In the genomic region with DNA sequence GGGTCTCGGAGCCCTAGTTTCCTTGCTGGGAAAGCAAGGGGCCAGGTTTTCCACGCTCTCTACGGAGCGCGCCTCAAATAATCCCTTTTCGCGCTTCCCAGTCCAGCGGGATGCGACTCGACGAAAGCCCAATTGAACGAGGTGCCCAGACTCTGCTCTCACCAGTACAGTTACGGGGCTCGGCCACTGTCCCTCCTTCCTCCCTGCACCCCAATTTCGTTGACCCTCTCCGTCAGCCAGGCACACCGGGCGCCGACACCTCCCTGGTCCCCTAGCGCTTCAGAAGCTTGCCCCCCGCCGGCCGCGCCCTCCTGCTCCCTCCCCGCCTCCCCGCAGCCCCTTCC, we compare ENCODE assay signal across 8 cellular contexts. TPM values are rescaled to one million over a fixed set of nuclear protein-coding genes. Genes with fewer than 3 reads are reported as not detected.
A peak's percentile ranks its signal among the peaks of the same experiment; 100 is the strongest.
DNase-seq lines count a peak whose midpoint lies in the region; ATAC-seq, FAIRE-seq and TF ChIP-seq lines count a peak whose summit lies in the region.

No MANE protein-coding gene starts in this region.

- FAIRE-seq in HepG2 (lab: Jason Lieb, UNC), result no peak

- POLR2A ChIA-PET in BJ (lab: Charles Lee) (no interaction called here), HepG2 (lab: Yijun Ruan, JAX) (no interaction called here)

- TF ChIP-seq POLR2A in HepG2 (IDR thresholded peaks at IDR 0.05; ENCODE audit: insufficient read depth in 1 of 2, low read depth in 2 of 2, low read length in 2 of 2), result no peak

- H3K79me2 ChIP-seq in HepG2 (ENCODE audit: insufficient read depth, low read length), result no peaks in the 10 kb centered on the region

- H3K9me3 ChIP-seq in HepG2 (ENCODE audit: low read length) (no peaks in the 10 kb centered on the region), tibial artery (no peaks in the 10 kb centered on the region)

- H3K9ac ChIP-seq in HepG2 (ENCODE audit: insufficient read depth, low read depth, low read length), result peak overlapping the region; percentile 63; the same call in 1 of the 2 replicates

- no peaks in the 10 kb centered on the region for H3K36me3 ChIP-seq in BJ (ENCODE audit: control insufficient read depth, insufficient read depth, low read length)
- H3K36me3 ChIP-seq in HepG2 (replicated peaks in 1 of 2; ENCODE audit: control insufficient read depth in 1 of 2, insufficient read depth in 2 of 2, low read length in 2 of 2), result no peaks in the 10 kb centered on the region
- peaks cover 0 to 9% (median 0%) of the 10 kb centered on the region in 3 donors for H3K36me3 ChIP-seq in tibial artery

- ATAC-seq in HG02642 (IDR thresholded peaks at IDR 0.05; ENCODE audit: poor library complexity, unreplicated experiment) (peak; percentile 4), HepG2 (peak; percentile 3), HG03139 (IDR thresholded peaks at IDR 0.05; ENCODE audit: unreplicated experiment) (no peak)

- no peak for DNase-seq in BJ (ENCODE audit: low read depth)
- DNase-seq in astrocyte of the spinal cord (ENCODE audit: low read depth, low spot score), result no peak
- DNase-seq in HepG2 (ENCODE audit: low spot score), result no peak
- DNase-seq in tibial artery, result no peak
- DNase-seq in mesenteric fat pad (ENCODE audit: low spot score), result no peak
- DNase-seq in SKM-1 (lab: John Stamatoyannopoulos, UW; ENCODE audit: unreplicated experiment), result no peak

- H3K27ac ChIP-seq in HepG2 (ENCODE audit: extremely low read length, insufficient read depth, low read length) (no peak overlapping the region), tibial artery (peak overlapping the region; percentile 80 to 81)

- intact Hi-C loops in HepG2 (cut with micrococcal nuclease; ENCODE audit: unreplicated experiment), result loop anchor here (1.0 to 5.0 kb wide), 2 partner anchors 122 to 134 kb away; no protein-coding TSS in a partner anchor
- intact Hi-C loops in tibial artery (cut with DNase I; ENCODE audit: low total_unique reads), result no loop called here

- H3K27me3 ChIP-seq in BJ (ENCODE audit: control insufficient read depth, insufficient read depth, low read length), result no peaks in the 10 kb centered on the region
- H3K27me3 ChIP-seq in HepG2 (ENCODE audit: control insufficient read depth in 1 of 2, insufficient read depth in 2 of 2, low read length in 2 of 2), result no peaks in the 10 kb centered on the region
- no peaks in the 10 kb centered on the region for H3K27me3 ChIP-seq in tibial artery

- TF ChIP-seq CTCF in BJ (IDR thresholded peaks at IDR 0.05; ENCODE audit: insufficient read depth, low read depth, low read length), result no peak
- TF ChIP-seq CTCF in astrocyte of the spinal cord (IDR thresholded peaks at IDR 0.05; ENCODE audit: low read depth, low read length), result no peak
- TF ChIP-seq CTCF in HepG2 (CRISPR knock-in tag; IDR thresholded peaks at IDR 0.05), result no peak
- TF ChIP-seq CTCF in tibial artery (IDR thresholded peaks at IDR 0.05), result no peak

- no peak overlapping the region for H2AFZ ChIP-seq in HepG2 (ENCODE audit: low read length)

- no peak for TF ChIP-seq RAD21 in HepG2 (CRISPR knock-in tag; IDR thresholded peaks at IDR 0.05)

- 29% methylated on average over 24 of the region's 26 CpGs for WGBS in HepG2 (ENCODE audit: low lambda C conversion rate)

- TF ChIP-seq EP300 in HepG2 (IDR thresholded peaks at IDR 0.05; ENCODE audit: low read depth in 2 of 2, low read length in 2 of 2) (no peak), HepG2 (CRISPR knock-in tag; IDR thresholded peaks at IDR 0.05; ENCODE audit: borderline replicate concordance) (no peak)

- in situ Hi-C loops in astrocyte of the spinal cord (cut with HindIII; ENCODE audit: low sequenced_read_pairs) (no loop called here), HepG2 (cut with HindIII; ENCODE audit: extremely low pct_ligation_motif_present, low pct_unique_long_range_greater_than_20kb) (no loop called here)

- BruUV-seq in HepG2 (replicated peaks; lab: Mats Ljungman, UMichigan), result no TSS peak

- CTCF ChIA-PET in BJ (lab: Yijun Ruan, JAX) (interaction anchor here (0.9 to 1.7 kb wide), 3 partner anchors 9 to 107 kb away, joined by 4 to 5 read pairs (median 4); a partner anchor contains a TSS), HepG2 (lab: Yijun Ruan, JAX; ENCODE audit: low intra/inter-chr PET ratio, low total read pairs) (no interaction called here)

- H3K4me1 ChIP-seq in HepG2 (ENCODE audit: insufficient read depth, low read length), result peaks cover 33% of the 10 kb centered on the region
- peaks cover 0 to 40% (median 25%) of the 10 kb centered on the region in 4 donors for H3K4me1 ChIP-seq in tibial artery

- H4K20me1 ChIP-seq in HepG2 (ENCODE audit: insufficient read depth, low read length), result no peaks in the 10 kb centered on the region

- peak overlapping the region; percentile 82 for H3K4me3 ChIP-seq in BJ (ENCODE audit: low read depth, low read length)
- H3K4me3 ChIP-seq in astrocyte of the spinal cord (ENCODE audit: low read depth, low read length), result peak overlapping the region; percentile 61
- H3K4me3 ChIP-seq in HepG2 (replicated peaks in 1 of 3; ENCODE audit: insufficient read depth in 1 of 3, low read depth in 2 of 3, low read length in 3 of 3), result peak overlapping the region; percentile 73 to 77 (median 77); a peak in 5 of 6 replicates
- peak overlapping the region; percentile 82 to 96 for H3K4me3 ChIP-seq in tibial artery

- peak overlapping the region; percentile 81 for H3K4me2 ChIP-seq in HepG2 (ENCODE audit: low read depth, low read length)

RNA-seq across cellular contexts. Expression of a gene that starts 0.4 kb away (rescaled TPM):
- polyA plus RNA-seq in BJ (2011; rRNA removed) (1.5 and 1.8 TPM in 2 replicates), HepG2 (2011; rRNA removed) (2.9 and 4.2 TPM in 2 replicates)
- 1.2 and 2.7 TPM in 2 replicates for polyA minus RNA-seq in BJ (2011; rRNA and poly(A)+ RNA removed)
- total RNA-seq in HepG2 (2016; rRNA removed; fragmentation: Illumina TruSeq; extraction: Trizol) (0.80 and 1.4 TPM in 2 replicates), mesenteric fat pad (4.8 TPM)
- 0.18 and 0.91 TPM in 2 replicates for total RNA-seq in HepG2 (2016; cell fraction: cytosol; rRNA removed; fragmentation: Illumina TruSeq; extraction: Trizol; ENCODE audit: low read depth)
- 0.36 and 1.7 TPM in 2 replicates for total RNA-seq in HepG2 (2016; cell fraction: insoluble cytoplasmic fraction; rRNA removed; fragmentation: Illumina TruSeq; extraction: Trizol)
- 0.90 and 1.2 TPM in 2 replicates for total RNA-seq in HepG2 (2016; cell fraction: membrane; rRNA removed; fragmentation: Illumina TruSeq; extraction: Trizol)
- 1.4 and 2.4 TPM in 2 replicates for total RNA-seq in HepG2 (2016; cell fraction: nucleus; rRNA removed; fragmentation: Illumina TruSeq; extraction: Trizol)
- 2.1 and 2.4 TPM in 2 replicates for polyA plus RNA-seq in HepG2 (2011; cell fraction: cytosol; rRNA removed)
- polyA plus RNA-seq in HepG2 (2011; cell fraction: nucleus; rRNA removed), result 26.7 and 30.1 TPM in 2 replicates
- 3.9 and 7.8 TPM in 2 replicates for polyA plus RNA-seq in HepG2 (2012)
- 0.38 and 0.52 TPM in 2 replicates for polyA plus RNA-seq in HepG2 (2016; cell fraction: cytosol; fragmentation: Illumina TruSeq; extraction: Trizol; ENCODE audit: low read depth)
- polyA plus RNA-seq in HepG2 (2016; cell fraction: insoluble cytoplasmic fraction; fragmentation: Illumina TruSeq; extraction: Trizol; ENCODE audit: low read depth), result 0.48 and 0.49 TPM in 2 replicates
- 0.21 and 0.29 TPM in 2 replicates for polyA plus RNA-seq in HepG2 (2016; cell fraction: membrane; fragmentation: Illumina TruSeq; extraction: Trizol; ENCODE audit: low read depth)
- polyA plus RNA-seq in HepG2 (2016; cell fraction: nucleus; fragmentation: Illumina TruSeq; extraction: Trizol; ENCODE audit: insufficient read depth, low read depth), result 9.7 and 11.7 TPM in 2 replicates
- 5.1 and 8.8 TPM in 2 replicates for polyA minus RNA-seq in HepG2 (2011; rRNA and poly(A)+ RNA removed; ENCODE audit: low replicate concordance)
- 2.0 and 2.4 TPM in 2 replicates for polyA minus RNA-seq in HepG2 (2011; cell fraction: cytosol; rRNA and poly(A)+ RNA removed)
- 6.8 and 8.5 TPM in 2 replicates for polyA minus RNA-seq in HepG2 (2011; cell fraction: nucleus; rRNA and poly(A)+ RNA removed)

RNA-seq across cellular contexts. Expression of a gene that starts 10.4 kb away (rescaled TPM):
- polyA plus RNA-seq in BJ (2011; rRNA removed), result not detected in 2 replicates
- polyA minus RNA-seq in BJ (2011; rRNA and poly(A)+ RNA removed), result not detected in 2 replicates
- not detected in 2 replicates for total RNA-seq in HepG2 (2016; rRNA removed; fragmentation: Illumina TruSeq; extraction: Trizol)
- total RNA-seq in HepG2 (2016; cell fraction: cytosol; rRNA removed; fragmentation: Illumina TruSeq; extraction: Trizol; ENCODE audit: low read depth), result not detected in 2 replicates
- total RNA-seq in HepG2 (2016; cell fraction: insoluble cytoplasmic fraction; rRNA removed; fragmentation: Illumina TruSeq; extraction: Trizol), result not detected in 2 replicates
- total RNA-seq in HepG2 (2016; cell fraction: membrane; rRNA removed; fragmentation: Illumina TruSeq; extraction: Trizol), result not detected in 2 replicates
- total RNA-seq in HepG2 (2016; cell fraction: nucleus; rRNA removed; fragmentation: Illumina TruSeq; extraction: Trizol), result not detected in 2 replicates
- not detected in 2 replicates for polyA plus RNA-seq in HepG2 (2011; rRNA removed)
- not detected in 2 replicates for polyA plus RNA-seq in HepG2 (2011; cell fraction: cytosol; rRNA removed)
- not detected in 2 replicates for polyA plus RNA-seq in HepG2 (2011; cell fraction: nucleus; rRNA removed)
- polyA plus RNA-seq in HepG2 (2012), result 0.12 and 0.27 TPM in 2 replicates
- polyA plus RNA-seq in HepG2 (2016; cell fraction: cytosol; fragmentation: Illumina TruSeq; extraction: Trizol; ENCODE audit: low read depth), result not detected in 2 replicates
- not detected in 2 replicates for polyA plus RNA-seq in HepG2 (2016; cell fraction: insoluble cytoplasmic fraction; fragmentation: Illumina TruSeq; extraction: Trizol; ENCODE audit: low read depth)
- not detected in 2 replicates for polyA plus RNA-seq in HepG2 (2016; cell fraction: membrane; fragmentation: Illumina TruSeq; extraction: Trizol; ENCODE audit: low read depth)
- polyA plus RNA-seq in HepG2 (2016; cell fraction: nucleus; fragmentation: Illumina TruSeq; extraction: Trizol; ENCODE audit: insufficient read depth, low read depth), result not detected in 2 replicates
- polyA minus RNA-seq in HepG2 (2011; rRNA and poly(A)+ RNA removed; ENCODE audit: low replicate concordance), result not detected in 2 replicates
- not detected in 2 replicates for polyA minus RNA-seq in HepG2 (2011; cell fraction: cytosol; rRNA and poly(A)+ RNA removed)
- polyA minus RNA-seq in HepG2 (2011; cell fraction: nucleus; rRNA and poly(A)+ RNA removed), result not detected in 2 replicates
- total RNA-seq in mesenteric fat pad, result 8.0 TPM

RNA-seq across cellular contexts. Expression of a gene that starts 19.7 kb away (rescaled TPM):
- polyA plus RNA-seq in BJ (2011; rRNA removed) (8.5 and 10.2 TPM in 2 replicates), HepG2 (2011; rRNA removed) (4.6 and 4.8 TPM in 2 replicates)
- polyA minus RNA-seq in BJ (2011; rRNA and poly(A)+ RNA removed), result 5.4 and 8.4 TPM in 2 replicates
- total RNA-seq in HepG2 (2016; rRNA removed; fragmentation: Illumina TruSeq; extraction: Trizol) (3.8 TPM in 2 replicates), mesenteric fat pad (5.3 TPM)
- 0.97 and 1.5 TPM in 2 replicates for total RNA-seq in HepG2 (2016; cell fraction: cytosol; rRNA removed; fragmentation: Illumina TruSeq; extraction: Trizol; ENCODE audit: low read depth)
- 4.2 and 4.6 TPM in 2 replicates for total RNA-seq in HepG2 (2016; cell fraction: insoluble cytoplasmic fraction; rRNA removed; fragmentation: Illumina TruSeq; extraction: Trizol)
- total RNA-seq in HepG2 (2016; cell fraction: membrane; rRNA removed; fragmentation: Illumina TruSeq; extraction: Trizol), result 2.6 and 2.8 TPM in 2 replicates
- 1.9 and 3.5 TPM in 2 replicates for total RNA-seq in HepG2 (2016; cell fraction: nucleus; rRNA removed; fragmentation: Illumina TruSeq; extraction: Trizol)
- 4.2 and 4.4 TPM in 2 replicates for polyA plus RNA-seq in HepG2 (2011; cell fraction: cytosol; rRNA removed)
- 4.2 and 5.0 TPM in 2 replicates for polyA plus RNA-seq in HepG2 (2011; cell fraction: nucleus; rRNA removed)
- 4.3 and 6.0 TPM in 2 replicates for polyA plus RNA-seq in HepG2 (2012)
- polyA plus RNA-seq in HepG2 (2016; cell fraction: cytosol; fragmentation: Illumina TruSeq; extraction: Trizol; ENCODE audit: low read depth), result 0.29 and 0.60 TPM in 2 replicates
- 4.1 and 6.6 TPM in 2 replicates for polyA plus RNA-seq in HepG2 (2016; cell fraction: insoluble cytoplasmic fraction; fragmentation: Illumina TruSeq; extraction: Trizol; ENCODE audit: low read depth)
- polyA plus RNA-seq in HepG2 (2016; cell fraction: membrane; fragmentation: Illumina TruSeq; extraction: Trizol; ENCODE audit: low read depth), result 1.2 and 1.4 TPM in 2 replicates
- 3.3 and 4.5 TPM in 2 replicates for polyA plus RNA-seq in HepG2 (2016; cell fraction: nucleus; fragmentation: Illumina TruSeq; extraction: Trizol; ENCODE audit: insufficient read depth, low read depth)
- 6.4 and 8.2 TPM in 2 replicates for polyA minus RNA-seq in HepG2 (2011; rRNA and poly(A)+ RNA removed; ENCODE audit: low replicate concordance)
- 4.5 and 7.3 TPM in 2 replicates for polyA minus RNA-seq in HepG2 (2011; cell fraction: cytosol; rRNA and poly(A)+ RNA removed)
- polyA minus RNA-seq in HepG2 (2011; cell fraction: nucleus; rRNA and poly(A)+ RNA removed), result 8.2 and 9.5 TPM in 2 replicates

RNA-seq across cellular contexts. Expression of a gene that starts 19.9 kb away (rescaled TPM):
- polyA plus RNA-seq in BJ (2011; rRNA removed), result 27.4 and 29.7 TPM in 2 replicates
- polyA minus RNA-seq in BJ (2011; rRNA and poly(A)+ RNA removed), result 15.1 and 17.9 TPM in 2 replicates
- total RNA-seq in HepG2 (2016; rRNA removed; fragmentation: Illumina TruSeq; extraction: Trizol), result 31.5 and 32.5 TPM in 2 replicates
- total RNA-seq in HepG2 (2016; cell fraction: cytosol; rRNA removed; fragmentation: Illumina TruSeq; extraction: Trizol; ENCODE audit: low read depth), result 23.8 and 23.9 TPM in 2 replicates
- total RNA-seq in HepG2 (2016; cell fraction: insoluble cytoplasmic fraction; rRNA removed; fragmentation: Illumina TruSeq; extraction: Trizol), result 31.6 and 33.4 TPM in 2 replicates
- total RNA-seq in HepG2 (2016; cell fraction: membrane; rRNA removed; fragmentation: Illumina TruSeq; extraction: Trizol), result 17.9 and 18.4 TPM in 2 replicates
- 15.4 and 17.5 TPM in 2 replicates for total RNA-seq in HepG2 (2016; cell fraction: nucleus; rRNA removed; fragmentation: Illumina TruSeq; extraction: Trizol)
- 16.3 and 17.5 TPM in 2 replicates for polyA plus RNA-seq in HepG2 (2011; rRNA removed)
- polyA plus RNA-seq in HepG2 (2011; cell fraction: cytosol; rRNA removed), result 9.5 and 10.7 TPM in 2 replicates
- polyA plus RNA-seq in HepG2 (2011; cell fraction: nucleus; rRNA removed), result 19.4 and 25.2 TPM in 2 replicates
- 20.2 and 21.0 TPM in 2 replicates for polyA plus RNA-seq in HepG2 (2012)
- polyA plus RNA-seq in HepG2 (2016; cell fraction: cytosol; fragmentation: Illumina TruSeq; extraction: Trizol; ENCODE audit: low read depth), result 20.0 and 20.1 TPM in 2 replicates
- polyA plus RNA-seq in HepG2 (2016; cell fraction: insoluble cytoplasmic fraction; fragmentation: Illumina TruSeq; extraction: Trizol; ENCODE audit: low read depth), result 32.9 and 37.1 TPM in 2 replicates
- polyA plus RNA-seq in HepG2 (2016; cell fraction: membrane; fragmentation: Illumina TruSeq; extraction: Trizol; ENCODE audit: low read depth), result 16.4 and 19.5 TPM in 2 replicates
- polyA plus RNA-seq in HepG2 (2016; cell fraction: nucleus; fragmentation: Illumina TruSeq; extraction: Trizol; ENCODE audit: insufficient read depth, low read depth), result 33.6 and 40.3 TPM in 2 replicates
- polyA minus RNA-seq in HepG2 (2011; rRNA and poly(A)+ RNA removed; ENCODE audit: low replicate concordance), result 5.6 and 16.1 TPM in 2 replicates
- polyA minus RNA-seq in HepG2 (2011; cell fraction: cytosol; rRNA and poly(A)+ RNA removed), result 3.4 and 5.4 TPM in 2 replicates
- polyA minus RNA-seq in HepG2 (2011; cell fraction: nucleus; rRNA and poly(A)+ RNA removed), result 5.4 and 8.8 TPM in 2 replicates
- 32.7 TPM for total RNA-seq in mesenteric fat pad

RNA-seq across cellular contexts. Expression of a gene that starts 29.7 kb away (rescaled TPM):
- polyA plus RNA-seq in BJ (2011; rRNA removed) (0.16 and 0.18 TPM in 2 replicates), HepG2 (2011; rRNA removed) (0.61 and 0.66 TPM in 2 replicates)
- polyA minus RNA-seq in BJ (2011; rRNA and poly(A)+ RNA removed), result 0.71 TPM in 1 of 2 replicates, not detected in the other
- total RNA-seq in HepG2 (2016; rRNA removed; fragmentation: Illumina TruSeq; extraction: Trizol) (not detected in 2 replicates), mesenteric fat pad (not detected)
- 0.62 TPM in 1 of 2 replicates, not detected in the other for total RNA-seq in HepG2 (2016; cell fraction: cytosol; rRNA removed; fragmentation: Illumina TruSeq; extraction: Trizol; ENCODE audit: low read depth)
- 0.39 TPM in 1 of 2 replicates, not detected in the other for total RNA-seq in HepG2 (2016; cell fraction: insoluble cytoplasmic fraction; rRNA removed; fragmentation: Illumina TruSeq; extraction: Trizol)
- total RNA-seq in HepG2 (2016; cell fraction: membrane; rRNA removed; fragmentation: Illumina TruSeq; extraction: Trizol), result not detected in 2 replicates
- not detected in 2 replicates for total RNA-seq in HepG2 (2016; cell fraction: nucleus; rRNA removed; fragmentation: Illumina TruSeq; extraction: Trizol)
- polyA plus RNA-seq in HepG2 (2011; cell fraction: cytosol; rRNA removed), result 0.09 and 0.12 TPM in 2 replicates
- polyA plus RNA-seq in HepG2 (2011; cell fraction: nucleus; rRNA removed), result 0.37 TPM in 1 of 2 replicates, not detected in the other
- polyA plus RNA-seq in HepG2 (2012), result 0.31 TPM in 1 of 2 replicates, not detected in the other
- polyA plus RNA-seq in HepG2 (2016; cell fraction: cytosol; fragmentation: Illumina TruSeq; extraction: Trizol; ENCODE audit: low read depth), result not detected in 2 replicates
- polyA plus RNA-seq in HepG2 (2016; cell fraction: insoluble cytoplasmic fraction; fragmentation: Illumina TruSeq; extraction: Trizol; ENCODE audit: low read depth), result not detected in 2 replicates
- not detected in 2 replicates for polyA plus RNA-seq in HepG2 (2016; cell fraction: membrane; fragmentation: Illumina TruSeq; extraction: Trizol; ENCODE audit: low read depth)
- not detected in 2 replicates for polyA plus RNA-seq in HepG2 (2016; cell fraction: nucleus; fragmentation: Illumina TruSeq; extraction: Trizol; ENCODE audit: insufficient read depth, low read depth)
- polyA minus RNA-seq in HepG2 (2011; rRNA and poly(A)+ RNA removed; ENCODE audit: low replicate concordance), result not detected in 2 replicates
- polyA minus RNA-seq in HepG2 (2011; cell fraction: cytosol; rRNA and poly(A)+ RNA removed), result not detected in 2 replicates
- polyA minus RNA-seq in HepG2 (2011; cell fraction: nucleus; rRNA and poly(A)+ RNA removed), result not detected in 2 replicates
